35 cellular contexts compared by ENCODE assay signal in the genomic region with DNA sequence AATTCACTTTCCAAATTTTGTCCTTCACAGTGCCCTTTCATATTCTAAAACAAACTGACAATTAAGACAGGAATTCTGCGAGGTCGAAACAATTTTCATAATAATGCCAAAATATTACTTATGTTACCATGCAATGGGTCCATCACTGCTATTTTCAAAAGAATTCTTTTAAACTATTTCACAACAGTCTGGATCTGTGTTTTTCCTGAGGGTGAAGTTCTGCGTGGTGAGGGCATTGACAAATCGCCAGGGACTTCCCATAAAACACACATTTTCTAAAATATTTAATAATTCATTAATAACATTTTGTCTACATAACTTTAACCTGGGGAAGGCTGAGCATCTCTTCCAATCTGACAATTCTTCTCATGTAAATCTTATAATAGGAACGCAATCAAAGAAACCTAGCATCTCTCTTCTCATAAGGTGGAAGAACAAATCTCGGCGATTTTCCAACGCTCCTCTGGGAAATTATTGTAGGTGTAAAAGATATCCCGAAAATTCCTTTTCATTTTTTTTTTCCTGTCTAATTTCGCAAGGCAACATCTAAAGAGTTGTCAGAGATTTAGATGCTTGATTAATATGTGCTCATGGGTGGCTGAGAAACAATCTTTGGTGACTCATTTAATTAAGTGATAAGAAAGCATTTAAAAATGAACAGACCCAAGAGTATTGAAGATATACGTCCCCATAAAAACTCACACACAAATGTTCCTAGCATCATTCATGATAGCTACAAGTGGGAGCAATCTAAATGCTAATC. TPM values are rescaled to one million over a fixed set of nuclear protein-coding genes. Genes with fewer than 3 reads are reported as not detected.
"Had no signal": no experiment of that assay in that cellular context is flagged by ENCODE, and none has a peak within 500 bp of the region (broad histone marks: within the 10 kb centered on the region; RNA-seq: fewer than 3 reads in every experiment).

No MANE protein-coding gene starts in this region.

- H3K4me1 Mint-ChIP-seq: mesothelial cell of epicardium, naive B cell had no signal

- ATAC-seq: effector memory CD8-positive, alpha-beta T cell; esophagus mucosa; gastrocnemius medialis; heart right ventricle; left lung; left ventricle myocardium superior; lower lobe of right lung; mucosa of descending colon had no signal

- H3K27me3 ChIP-seq: colonic mucosa had no signal

- H3K27ac Mint-ChIP-seq: dendritic cell treated with granulocyte-macrophage colony-stimulating factor and Interleukin-4, amounts not matched to agents 40 ng/mL and 50 ng/mL, for 4 days; effector memory CD8-positive, alpha-beta T cell; endodermal cell; mesothelial cell of epicardium; naive B cell had no signal

- FAIRE-seq: endometrium, islet of Langerhans, keratinocyte had no signal

- H3K36me3 ChIP-seq: colonic mucosa, esophagus squamous epithelium, gastrocnemius medialis, heart right ventricle, left lung, lower lobe of right lung had no signal

- H3K4me3 Mint-ChIP-seq: dendritic cell treated with granulocyte-macrophage colony-stimulating factor and Interleukin-4, amounts not matched to agents 40 ng/mL and 50 ng/mL, for 4 days; effector memory CD8-positive, alpha-beta T cell; endodermal cell; mesothelial cell of epicardium; naive B cell had no signal

- H3K4me1 ChIP-seq: colonic mucosa, esophagus squamous epithelium, gastrocnemius medialis, heart right ventricle, left lung, lower lobe of right lung had no signal

- H3K27ac ChIP-seq: colonic mucosa, epithelial cell of prostate, esophagus squamous epithelium, gastrocnemius medialis, heart right ventricle, left lung, lower lobe of right lung had no signal

- H3K4me3 ChIP-seq: colonic mucosa, esophagus squamous epithelium, gastrocnemius medialis, heart right ventricle, left lung, lower lobe of right lung, mucosa of descending colon had no signal

- DNase-seq: colonic mucosa; cortex of kidney; effector CD8-positive, alpha-beta T cell; effector memory CD8-positive, alpha-beta T cell; endodermal cell; erythroblast; esophagus squamous epithelium; foreskin fibroblast; foreskin melanocyte; gastrocnemius medialis; glutamatergic neuron; head of caudate nucleus; heart right ventricle; hippocampal formation; left cardiac atrium; left lung; left ventricle myocardium superior; lower lobe of right lung; mesenchymal stem cell; mucosa of descending colon; naive B cell had no signal

- H3K36me3 Mint-ChIP-seq: mesothelial cell of epicardium had no signal

- H3K9me3 ChIP-seq: colonic mucosa, gastrocnemius medialis, lower lobe of right lung, mucosa of descending colon had no signal

- H3K9me3 Mint-ChIP-seq: effector memory CD8-positive, alpha-beta T cell had no signal

RNA-seq across cellular contexts. Expression of a gene that starts 41.5 kb away (rescaled TPM):
- total RNA-seq: dermis microvascular lymphatic vessel endothelial cell, glomerular endothelial cell, lung microvascular endothelial cell had no signal

RNA-seq across cellular contexts. Expression of a gene that starts 41.9 kb away (rescaled TPM):
- total RNA-seq: colonic mucosa, dermis microvascular lymphatic vessel endothelial cell, esophagus mucosa, esophagus squamous epithelium, gastrocnemius medialis, glomerular endothelial cell, heart right ventricle, kidney epithelial cell, left cardiac atrium, left lung, left ventricle myocardium superior, lower leg skin, lower lobe of right lung, lung microvascular endothelial cell, mesenteric fat pad, mesothelial cell of epicardium, mucosa of descending colon, myocyte had no signal
- polyA plus RNA-seq: heart right ventricle, keratinocyte had no signal
